ENCODE assay signal across 9 cellular contexts in genomic region chr1:156149374-156150106, GRCh38. TPM values are rescaled to one million over a fixed set of nuclear protein-coding genes. Genes with fewer than 3 reads are reported as not detected.
DNase-seq lines count a peak whose midpoint lies in the region; ATAC-seq lines count a peak whose summit lies in the region.
"Had no signal": no experiment of that assay in that cellular context is flagged by ENCODE, and none has a peak within 500 bp of the region (broad histone marks: within the 10 kb centered on the region; RNA-seq: fewer than 3 reads in every experiment).

No MANE protein-coding gene starts in this region.

- POLR2A ChIA-PET in activated CD4-positive, alpha-beta memory T cell treated with anti-CD3 and anti-CD28 coated beads, Interleukin-2, amount 10 ng/mL, durations not matched to agents 7 days and 5 days (lab: Charles Lee) = interaction anchor here (0.6 to 4.7 kb wide), 6 partner anchors 16 to 143 kb away, joined by 3 to 28 read pairs (median 6); partner anchors contain the start of gene PMF1

- ATAC-seq in GM18867 (IDR thresholded peaks at IDR 0.05; ENCODE audit: unreplicated experiment) (peak; percentile 48), GM21737 (IDR thresholded peaks at IDR 0.05; ENCODE audit: unreplicated experiment) (peak; percentile 41), naive B cell (ENCODE audit: low read depth in 2 of 2) (peak; percentile 30 to 36), esophagus mucosa (no peak)
- ATAC-seq: HCT116 had no signal

- CTCF ChIA-PET in activated CD4-positive, alpha-beta memory T cell treated with anti-CD3 and anti-CD28 coated beads, Interleukin-2, amount 10 ng/mL, durations not matched to agents 7 days and 5 days (lab: Charles Lee) = interaction anchor here (5.9 to 11.5 kb wide), 2 partner anchors 75 to 169 kb away, joined by 26 to 179 read pairs; no protein-coding TSS in a partner anchor

- peaks cover 66 to 88% (median 86%) of the 10 kb centered on the region in 3 donors for H3K4me1 Mint-ChIP-seq in naive B cell
- peaks cover 48% of the 10 kb centered on the region for H3K4me1 Mint-ChIP-seq in activated CD4-positive, alpha-beta memory T cell treated with anti-CD3 and anti-CD28 coated beads, Interleukin-2, amount 10 ng/mL, durations not matched to agents 7 days and 5 days

- no peaks in the 10 kb centered on the region for H3K36me3 Mint-ChIP-seq in naive B cell
- H3K36me3 Mint-ChIP-seq in activated CD4-positive, alpha-beta memory T cell treated with anti-CD3 and anti-CD28 coated beads, Interleukin-2, amount 10 ng/mL, durations not matched to agents 7 days and 5 days (ENCODE audit: low read depth) = no peaks in the 10 kb centered on the region

- H3K9me3 Mint-ChIP-seq in naive B cell = peaks cover 0 to 3% (median 0%) of the 10 kb centered on the region in 7 donors
- H3K9me3 Mint-ChIP-seq in activated CD4-positive, alpha-beta memory T cell treated with anti-CD3 and anti-CD28 coated beads, Interleukin-2, amount 10 ng/mL, durations not matched to agents 7 days and 5 days = no peaks in the 10 kb centered on the region

- peak overlapping the region; percentile 79 to 96 (median 88) for H3K27ac Mint-ChIP-seq in naive B cell
- H3K27ac Mint-ChIP-seq in activated CD4-positive, alpha-beta memory T cell treated with anti-CD3 and anti-CD28 coated beads, Interleukin-2, amount 10 ng/mL, durations not matched to agents 7 days and 5 days = no peak overlapping the region

- peak; percentile 93 for DNase-seq in NAMALWA (ENCODE audit: low spot score)
- DNase-seq in naive B cell = peak; percentile 64
- no peak for DNase-seq in kidney tubule cell (ENCODE audit: low spot score)
- DNase-seq in HuH-7.5 (ENCODE audit: low spot score) = no peak
- no peak for DNase-seq in activated CD4-positive, alpha-beta memory T cell treated with anti-CD3 and anti-CD28 coated beads, Interleukin-2, amount 10 ng/mL, durations not matched to agents 7 days and 5 days

- H3K27me3 Mint-ChIP-seq in naive B cell = no peaks in the 10 kb centered on the region
- H3K27me3 Mint-ChIP-seq in activated CD4-positive, alpha-beta memory T cell treated with anti-CD3 and anti-CD28 coated beads, Interleukin-2, amount 10 ng/mL, durations not matched to agents 7 days and 5 days = no peaks in the 10 kb centered on the region

- peak overlapping the region; percentile 50 to 92 (median 74) for H3K4me3 Mint-ChIP-seq in naive B cell
- no peak overlapping the region for H3K4me3 Mint-ChIP-seq in activated CD4-positive, alpha-beta memory T cell treated with anti-CD3 and anti-CD28 coated beads, Interleukin-2, amount 10 ng/mL, durations not matched to agents 7 days and 5 days

RNA-seq across cellular contexts. Expression of gene SEMA4A, which starts 3.8 kb away (rescaled TPM):
- 10 to 100 TPM; 23.3 to 37.3 (median 29.5) TPM for polyA plus RNA-seq in naive B cell (ENCODE audit: low read depth in 6 of 6)
- 10 to 100 TPM; 20.8 to 21.5 TPM for total RNA-seq in activated CD4-positive, alpha-beta memory T cell treated with anti-CD3 and anti-CD28 coated beads, Interleukin-2, amount 10 ng/mL, durations not matched to agents 7 days and 5 days
- total RNA-seq in esophagus mucosa = 34.6 TPM

RNA-seq across cellular contexts. Expression of gene LMNA, which starts 35.0 kb away (rescaled TPM):
- polyA plus RNA-seq in naive B cell (ENCODE audit: low read depth in 6 of 6) = 1 to 10 TPM in 4 of 6 donors, under 1 TPM in 2; 0.33 to 3.0 (median 1.4) TPM
- total RNA-seq in activated CD4-positive, alpha-beta memory T cell treated with anti-CD3 and anti-CD28 coated beads, Interleukin-2, amount 10 ng/mL, durations not matched to agents 7 days and 5 days = 100 to 1,000 TPM in 1 of 2 experiments, 10 to 100 TPM in 1; 93.6 to 101 TPM
- total RNA-seq in esophagus mucosa = 315 TPM

RNA-seq across cellular contexts. Expression of gene SLC25A44, which starts 44.4 kb away (rescaled TPM):
- 10 to 100 TPM in 4 of 6 donors, 1 to 10 TPM in 1, not detected in 1; 9.3 to 16.8 (median 12.9) TPM for polyA plus RNA-seq in naive B cell (ENCODE audit: low read depth in 6 of 6)
- 10 to 100 TPM; 27.7 to 36.3 TPM for total RNA-seq in activated CD4-positive, alpha-beta memory T cell treated with anti-CD3 and anti-CD28 coated beads, Interleukin-2, amount 10 ng/mL, durations not matched to agents 7 days and 5 days
- 12.7 TPM for total RNA-seq in esophagus mucosa

Comparison
In these comparisons a context has a peak if more than half of its experiments do, and no peak if none do; other contexts are left out.
1. DNase-seq: peak in NAMALWA (single experiment) and naive B cell (single experiment); none in kidney tubule cell (single experiment), HuH-7.5 (single experiment) and activated CD4-positive, alpha-beta memory T cell treated with anti-CD3 and anti-CD28 coated beads, Interleukin-2, amount 10 ng/mL, durations not matched to agents 7 days and 5 days (single experiment).